ENCODE assay signal across 18 cellular contexts in the genomic region with DNA sequence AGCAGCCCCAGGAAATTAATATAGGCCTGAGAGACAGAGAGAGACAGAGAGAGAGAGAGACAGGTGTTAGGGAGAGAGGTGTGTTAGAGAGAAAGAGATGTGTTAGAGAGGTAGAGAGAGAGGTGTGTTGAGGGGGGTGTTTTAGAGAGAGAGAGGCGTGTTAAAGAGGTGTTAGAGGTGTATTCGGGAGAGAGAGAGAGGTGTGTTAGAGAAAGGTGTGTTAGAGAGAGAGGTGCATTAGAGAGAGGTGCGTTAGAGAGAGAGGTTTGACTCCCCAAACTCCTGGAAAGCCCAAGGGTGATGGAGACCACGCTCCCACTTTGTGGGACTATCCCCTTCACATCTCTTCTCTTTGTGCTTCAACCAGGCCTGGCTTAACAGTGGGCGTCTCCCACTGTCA.
DNase-seq lines count a peak whose midpoint lies in the region; TF ChIP-seq lines count a peak whose summit lies in the region.
"Had no signal": no experiment of that assay in that cellular context is flagged by ENCODE, and none has a peak within 500 bp of the region (broad histone marks: within the 10 kb centered on the region; RNA-seq: fewer than 3 reads in every experiment).

No MANE protein-coding gene starts in this region.

- H3K27ac Mint-ChIP-seq in osteocyte (ENCODE audit: unreplicated experiment): no peak overlapping the region
- no peak overlapping the region for H3K27ac Mint-ChIP-seq in immature natural killer cell
- H3K27ac Mint-ChIP-seq: B cell; CD4-positive, alpha-beta T cell; CD8-positive, alpha-beta T cell had no signal

- no peak for TF ChIP-seq CTCF in HEK293 (tag by site-specific recombination; IDR thresholded peaks at IDR 0.05)
- no peak for TF ChIP-seq CTCF in osteocyte (IDR thresholded peaks at IDR 0.05)

- H3K27me3 Mint-ChIP-seq in osteocyte (ENCODE audit: unreplicated experiment): no peaks in the 10 kb centered on the region
- H3K27me3 Mint-ChIP-seq in immature natural killer cell (ENCODE audit: low read depth in 3 of 3): peaks cover 0 to 3% (median 3%) of the 10 kb centered on the region in 3 donors
- H3K27me3 Mint-ChIP-seq: B cell; CD4-positive, alpha-beta T cell had no signal

- no peaks in the 10 kb centered on the region for H3K36me3 Mint-ChIP-seq in osteocyte (ENCODE audit: unreplicated experiment)
- H3K36me3 Mint-ChIP-seq in immature natural killer cell: no peaks in the 10 kb centered on the region
- H3K36me3 Mint-ChIP-seq: CD8-positive, alpha-beta T cell had no signal

- H3K9me3 ChIP-seq in HEK293 (ENCODE audit: control insufficient read depth, insufficient read depth, low read depth, low read length): no peaks in the 10 kb centered on the region
- H3K9me3 ChIP-seq: A549, Caco-2 had no signal

- CTCF ChIA-PET in HEK293 (lab: Yijun Ruan, JAX): no interaction called here

- POLR2A ChIA-PET in HEK293 (lab: Yijun Ruan, JAX): no interaction called here

- H3K4me1 Mint-ChIP-seq in osteocyte (ENCODE audit: unreplicated experiment) (no peaks in the 10 kb centered on the region), immature natural killer cell (no peaks in the 10 kb centered on the region)
- H3K4me1 Mint-ChIP-seq: B cell had no signal

- peak; percentile 29 for DNase-seq in islet precursor cell
- DNase-seq in osteocyte (ENCODE audit: extremely low spot score, unreplicated experiment): peak; percentile 59
- DNase-seq in immature natural killer cell: no peak
- DNase-seq in NK-92 (lab: John Stamatoyannopoulos, UW; ENCODE audit: unreplicated experiment): no peak
- DNase-seq in NCI-H2227 (lab: John Stamatoyannopoulos, UW; ENCODE audit: unreplicated experiment): no peak
- DNase-seq: AML-193; Caco-2; Calu3; CD4-positive, alpha-beta T cell; CD8-positive, alpha-beta T cell; DMS79 treated with DMSO at 0.1 percent for 48 hours; GF-D8 had no signal

- H3K9me3 Mint-ChIP-seq in osteocyte (ENCODE audit: unreplicated experiment) (peaks cover 8% of the 10 kb centered on the region), immature natural killer cell (peaks cover 0 to 2% (median 0%) of the 10 kb centered on the region in 6 donors)

- no peak overlapping the region for H3K27ac ChIP-seq in HEK293 (ENCODE audit: extremely low read depth, low read depth, low read length)
- H3K27ac ChIP-seq: 22Rv1; A549; BLaER1 treated with 17β-estradiol and CSF1 and Interleukin-3, amounts not matched to agents 10 nM and 100 nM; C4-2B had no signal

- H3K4me3 Mint-ChIP-seq in osteocyte (ENCODE audit: unreplicated experiment) (no peak overlapping the region), immature natural killer cell (no peak overlapping the region)
- H3K4me3 Mint-ChIP-seq: B cell; CD4-positive, alpha-beta T cell; CD8-positive, alpha-beta T cell had no signal

- H3K36me3 ChIP-seq in HEK293 (ENCODE audit: control insufficient read depth in 2 of 2, insufficient read depth in 1 of 2, low read length in 2 of 2): no peaks in the 10 kb centered on the region
- H3K36me3 ChIP-seq: BLaER1 treated with 17β-estradiol and CSF1 and Interleukin-3, amounts not matched to agents 10 nM and 100 nM had no signal

- no peak overlapping the region for H3K4me3 ChIP-seq in HEK293 (ENCODE audit: low read depth, low read length)
- H3K4me3 ChIP-seq: A549; BLaER1 treated with 17β-estradiol and CSF1 and Interleukin-3, amounts not matched to agents 10 nM and 100 nM had no signal

- H3K4me1 ChIP-seq in HEK293 (ENCODE audit: control insufficient read depth, insufficient read depth, low read length): no peaks in the 10 kb centered on the region; the same call in 1 of the 2 replicates
- H3K4me1 ChIP-seq: BLaER1 treated with 17β-estradiol and CSF1 and Interleukin-3, amounts not matched to agents 10 nM and 100 nM; Caco-2 had no signal

TF ChIP-seq in HEK293, 187 proteins besides CTCF, POLR2A, EP300 and RAD21:
- no peak for TF ChIP-seq GLIS2 (tag by site-specific recombination; IDR thresholded peaks at IDR 0.05)
- no peak for TF ChIP-seq KLF8 (tag by site-specific recombination; IDR thresholded peaks at IDR 0.05)
- TF ChIP-seq, protein P1, sequence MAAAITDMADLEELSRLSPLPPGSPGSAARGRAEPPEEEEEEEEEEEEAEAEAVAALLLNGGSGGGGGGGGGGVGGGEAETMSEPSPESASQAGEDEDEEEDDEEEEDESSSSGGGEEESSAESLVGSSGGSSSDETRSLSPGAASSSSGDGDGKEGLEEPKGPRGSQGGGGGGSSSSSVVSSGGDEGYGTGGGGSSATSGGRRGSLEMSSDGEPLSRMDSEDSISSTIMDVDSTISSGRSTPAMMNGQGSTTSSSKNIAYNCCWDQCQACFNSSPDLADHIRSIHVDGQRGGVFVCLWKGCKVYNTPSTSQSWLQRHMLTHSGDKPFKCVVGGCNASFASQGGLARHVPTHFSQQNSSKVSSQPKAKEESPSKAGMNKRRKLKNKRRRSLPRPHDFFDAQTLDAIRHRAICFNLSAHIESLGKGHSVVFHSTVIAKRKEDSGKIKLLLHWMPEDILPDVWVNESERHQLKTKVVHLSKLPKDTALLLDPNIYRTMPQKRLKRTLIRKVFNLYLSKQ (tag by site-specific recombination; IDR thresholded peaks at IDR 0.05; ENCODE audit: borderline replicate concordance): no peak
- TF ChIP-seq YY1 (tag by site-specific recombination; IDR thresholded peaks at IDR 0.05): no peak
- no peak for TF ChIP-seq ZNF248 (tag by site-specific recombination; IDR thresholded peaks at IDR 0.05)
- peak; percentile 93 for TF ChIP-seq ZNF596 (tag by site-specific recombination; IDR thresholded peaks at IDR 0.05)

Comparison
In these comparisons a context has a peak if more than half of its experiments do, and no peak if none do; other contexts are left out.
1. DNase-seq: peak in islet precursor cell (single experiment) and osteocyte (single experiment); none in immature natural killer cell (0 of 3), NK-92 (single experiment) and NCI-H2227 (single experiment).